8 cellular contexts compared by ENCODE assay signal in genomic region chr19:21483589-21484170, GRCh38. TPM values are rescaled to one million over a fixed set of nuclear protein-coding genes. Genes with fewer than 3 reads are reported as not detected.
DNase-seq lines count a peak whose midpoint lies in the region; ATAC-seq and TF ChIP-seq lines count a peak whose summit lies in the region.

No MANE protein-coding gene starts in this region.

- H3K4me1 ChIP-seq in gastrocnemius medialis = no peaks in the 10 kb centered on the region

- DNase-seq in 8988T (peak; percentile 71), HL-60 (ENCODE audit: low read depth in 1 of 2, low spot score in 1 of 2) (peak; percentile 27 to 65), fibroblast of pulmonary artery (ENCODE audit: low read depth) (peak; percentile 6), gastrocnemius medialis (peak in 1 of 2 donors; percentile 40), NCI-H446 treated with DMSO at 0.1 percent for 48 hours (lab: John Stamatoyannopoulos, UW) (no peak)
- peak; percentile 16 for DNase-seq in activated CD8-positive, alpha-beta memory T cell treated with anti-CD3 and anti-CD28 coated beads, Interleukin-2, amount 50 U/mL, for 1 hour (ENCODE audit: extremely low read depth)

- no peaks in the 10 kb centered on the region for H3K36me3 ChIP-seq in gastrocnemius medialis

- H3K4me3 ChIP-seq in HL-60 (replicated peaks; ENCODE audit: insufficient read depth, low read length) (peak overlapping the region; percentile 34), fibroblast of pulmonary artery (replicated peaks; ENCODE audit: low read depth, low read length) (no peak overlapping the region), gastrocnemius medialis (peak overlapping the region in 1 of 4 donors; percentile 13)

- no peak overlapping the region for H3K27ac ChIP-seq in HL-60 (replicated peaks)
- peak overlapping the region in 1 of 4 donors; percentile 53 for H3K27ac ChIP-seq in gastrocnemius medialis

- peak; percentile 70 for TF ChIP-seq CTCF in HL-60 (IDR thresholded peaks at IDR 0.05; ENCODE audit: insufficient read depth, low read length)
- TF ChIP-seq CTCF in fibroblast of pulmonary artery (IDR thresholded peaks at IDR 0.05; ENCODE audit: low read length, missing control alignments) = peak; percentile 25
- peak; percentile 22 to 47 (median 28) for TF ChIP-seq CTCF in gastrocnemius medialis (IDR thresholded peaks at IDR 0.05 in 4 of 5, conservative IDR thresholded peaks at IDR 0.05 in 1 of 5)

- ATAC-seq in gastrocnemius medialis = peak in 1 of 2 donors; percentile 19
- ATAC-seq in HG03196 (IDR thresholded peaks at IDR 0.05; ENCODE audit: unreplicated experiment) = no peak
- no peak for ATAC-seq in GM21737 (IDR thresholded peaks at IDR 0.05; ENCODE audit: unreplicated experiment)

- H3K27me3 ChIP-seq in HL-60 (ENCODE audit: insufficient read depth, poor library complexity, severe bottlenecking) (no peaks in the 10 kb centered on the region), gastrocnemius medialis (no peaks in the 10 kb centered on the region)

- no peak for TF ChIP-seq POLR2A in gastrocnemius medialis (IDR thresholded peaks at IDR 0.05)

- in situ Hi-C loops in gastrocnemius medialis (cut with MboI; ENCODE audit: low sequenced_read_pairs in 4 of 4) = loop anchor here in 1 of 4 donors (25.0 kb wide), 1 partner anchor 204 kb away; no protein-coding TSS in a partner anchor

- no peaks in the 10 kb centered on the region for H3K9me3 ChIP-seq in gastrocnemius medialis

- intact Hi-C loops in gastrocnemius medialis (cut with DNase I; ENCODE audit: low total_unique reads) = loop anchor here (10.0 kb wide), 1 partner anchor 279 kb away; no protein-coding TSS in a partner anchor

RNA-seq across cellular contexts. Expression of gene ZNF429, which starts 21.7 kb away (rescaled TPM):
- 10 to 100 TPM in 1 of 4 donors, 1 to 10 TPM in 3; 3.4 to 11.1 (median 7.4) TPM for total RNA-seq in gastrocnemius medialis
